In genomic region chr3:194134231-194134756, GRCh38 we compare ENCODE assay signal across 1 cellular context.
TF ChIP-seq lines count a peak whose summit lies in the region.

No MANE protein-coding gene starts in this region.

TF ChIP-seq in endothelial cell of umbilical vein, 7 proteins besides CTCF, POLR2A, EP300 and RAD21:
- no peak for TF ChIP-seq EZH2 (IDR thresholded peaks at IDR 0.05; ENCODE audit: borderline replicate concordance, low read depth, low read length, severe bottlenecking)
- no peak for TF ChIP-seq MAX (IDR thresholded peaks at IDR 0.05; ENCODE audit: insufficient read depth, insufficient read length)
- TF ChIP-seq POLR2AphosphoS5 (IDR thresholded peaks at IDR 0.05; ENCODE audit: insufficient read depth, low read depth, low read length) = no peak
- TF ChIP-seq FOS (IDR thresholded peaks at IDR 0.05; ENCODE audit: borderline replicate concordance, insufficient read depth, low read length) = no peak
- no peak for TF ChIP-seq MYC (IDR thresholded peaks at IDR 0.05; ENCODE audit: low read depth, low read length)
- no peak for TF ChIP-seq JUN (IDR thresholded peaks at IDR 0.05; ENCODE audit: borderline replicate concordance, insufficient read depth, insufficient read length, low read depth)
- TF ChIP-seq GATA2 (IDR thresholded peaks at IDR 0.05; ENCODE audit: insufficient read depth, insufficient read length, low read depth, low read length) = no peak
TF ChIP-seq in endothelial cell of umbilical vein: peak in this region for 0.
